14 cellular contexts compared by ENCODE assay signal in the genomic region with DNA sequence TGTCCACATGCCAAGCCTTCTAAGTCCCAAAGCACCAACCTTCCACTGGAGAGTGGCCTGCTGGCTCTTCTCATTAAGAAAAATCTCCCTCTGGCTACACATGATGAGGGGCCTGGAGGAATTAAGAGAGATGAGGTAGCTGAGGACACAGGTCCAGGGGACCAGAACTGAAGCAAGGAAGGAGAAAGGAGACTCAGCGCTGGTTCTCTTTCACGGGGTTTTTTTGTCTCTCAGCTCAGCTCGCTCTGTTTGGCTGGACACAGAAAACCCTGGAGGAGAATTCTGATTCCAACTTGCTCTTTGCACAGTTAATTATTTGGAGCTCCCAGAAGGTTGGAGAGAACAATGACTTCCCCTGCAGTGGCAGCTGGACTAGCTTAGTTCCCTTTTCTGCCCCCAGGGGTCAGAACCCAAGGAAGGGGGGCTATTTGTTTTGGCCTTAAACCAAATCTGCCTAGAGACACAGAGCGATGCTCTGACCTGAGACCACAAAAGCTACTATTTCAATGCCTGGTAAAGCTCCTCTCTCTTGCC.
DNase-seq lines count a peak whose midpoint lies in the region; ATAC-seq and TF ChIP-seq lines count a peak whose summit lies in the region.
"Had no signal": no experiment of that assay in that cellular context is flagged by ENCODE, and none has a peak within 500 bp of the region (broad histone marks: within the 10 kb centered on the region; RNA-seq: fewer than 3 reads in every experiment).

No MANE protein-coding gene starts in this region.

- H3F3A ChIP-seq in neural progenitor cell (ENCODE audit: low read depth) = peaks cover 26% of the 10 kb centered on the region

- H3K4me1 Mint-ChIP-seq in neural progenitor cell = peaks cover 32% of the 10 kb centered on the region
- H3K4me1 Mint-ChIP-seq: activated B cell treated with CpG ODN at 0.5 μM for 24 hours; activated naive CD8-positive, alpha-beta T cell treated with anti-CD3 and anti-CD28 coated beads, Interleukin-2, amount 10 ng/mL, durations not matched to agents 7 days and 5 days; stimulated activated naive CD8-positive, alpha-beta T cell treated with anti-CD3 and anti-CD28 coated beads, Interleukin-15, amount 100 ng/mL, for 72 hours had no signal

- H3K4me1 ChIP-seq in neural progenitor cell = peaks cover 19% of the 10 kb centered on the region

- no peaks in the 10 kb centered on the region for H3K9me3 Mint-ChIP-seq in neural progenitor cell
- H3K9me3 Mint-ChIP-seq: activated B cell treated with CpG ODN at 0.5 μM for 24 hours; stimulated activated naive CD8-positive, alpha-beta T cell treated with anti-CD3 and anti-CD28 coated beads, Interleukin-15, amount 100 ng/mL, for 72 hours had no signal

- H3K4me3 ChIP-seq in neural progenitor cell (no peak overlapping the region), MG63 (no peak overlapping the region)

- H2AFZ ChIP-seq in neural progenitor cell (replicated peaks) = no peak overlapping the region

- no peak overlapping the region for H3K9ac ChIP-seq in neural progenitor cell

- DNase-seq in NCI-H146 (lab: John Stamatoyannopoulos, UW) (peak; percentile 98), brain pericyte (ENCODE audit: low read depth, low spot score) (peak; percentile 73), neural progenitor cell (ENCODE audit: low spot score) (peak; percentile 91), CD1c-positive myeloid dendritic cell (ENCODE audit: extremely low spot score) (no peak), MG63 (no peak)
- DNase-seq in activated CD4-positive, CD25-positive, alpha-beta regulatory T cell (lab: John Stamatoyannopoulos, UW) = no peak
- DNase-seq: activated B cell treated with CpG ODN at 0.5 μM for 24 hours; activated naive CD8-positive, alpha-beta T cell treated with anti-CD3 and anti-CD28 coated beads, Interleukin-2, amount 10 ng/mL, durations not matched to agents 7 days and 5 days; Calu3; left colon; NK-92 treated with Interleukin-12 subunit alpha and Interleukin-12 subunit beta, amount 100 ng/mL, for 24 hours; stimulated activated naive CD8-positive, alpha-beta T cell treated with anti-CD3 and anti-CD28 coated beads, Interleukin-15, amount 100 ng/mL, for 72 hours had no signal

- H3K9me3 ChIP-seq in neural progenitor cell (ENCODE audit: low read depth) = no peaks in the 10 kb centered on the region
- no peaks in the 10 kb centered on the region for H3K9me3 ChIP-seq in MG63

- H3K79me2 ChIP-seq in neural progenitor cell (ENCODE audit: low read depth) = no peaks in the 10 kb centered on the region

- H3K27ac Mint-ChIP-seq in neural progenitor cell = peak overlapping the region; percentile 48
- H3K27ac Mint-ChIP-seq: activated B cell treated with CpG ODN at 0.5 μM for 24 hours; activated naive CD8-positive, alpha-beta T cell treated with anti-CD3 and anti-CD28 coated beads, Interleukin-2, amount 10 ng/mL, durations not matched to agents 7 days and 5 days; stimulated activated naive CD8-positive, alpha-beta T cell treated with anti-CD3 and anti-CD28 coated beads, Interleukin-15, amount 100 ng/mL, for 72 hours had no signal

- TF ChIP-seq CTCF in neural progenitor cell (IDR thresholded peaks at IDR 0.05) = peak; percentile 54

- no peak overlapping the region for H3K4me3 Mint-ChIP-seq in neural progenitor cell
- H3K4me3 Mint-ChIP-seq: activated B cell treated with CpG ODN at 0.5 μM for 24 hours; activated naive CD8-positive, alpha-beta T cell treated with anti-CD3 and anti-CD28 coated beads, Interleukin-2, amount 10 ng/mL, durations not matched to agents 7 days and 5 days; stimulated activated naive CD8-positive, alpha-beta T cell treated with anti-CD3 and anti-CD28 coated beads, Interleukin-15, amount 100 ng/mL, for 72 hours had no signal

- peak overlapping the region; percentile 82 for H3K27ac ChIP-seq in neural progenitor cell

- ATAC-seq in GM19468 (IDR thresholded peaks at IDR 0.05; ENCODE audit: extremely low read depth, unreplicated experiment) (peak; percentile 39), GM18517 (IDR thresholded peaks at IDR 0.05; ENCODE audit: unreplicated experiment) (no peak)
- ATAC-seq: left colon; stimulated activated naive CD8-positive, alpha-beta T cell treated with anti-CD3 and anti-CD28 coated beads, Interleukin-15, amount 100 ng/mL, for 72 hours had no signal

- H3K36me3 ChIP-seq in neural progenitor cell = no peaks in the 10 kb centered on the region
- H3K36me3 ChIP-seq in MG63 = no peaks in the 10 kb centered on the region

- H4K20me1 ChIP-seq in neural progenitor cell (ENCODE audit: low read depth) = peaks cover 4% of the 10 kb centered on the region

- H3K4me2 ChIP-seq in neural progenitor cell = peak overlapping the region; percentile 65

- H3K27me3 ChIP-seq in neural progenitor cell (no peaks in the 10 kb centered on the region), MG63 (no peaks in the 10 kb centered on the region)

- no peaks in the 10 kb centered on the region for H3K36me3 Mint-ChIP-seq in neural progenitor cell
- H3K36me3 Mint-ChIP-seq: activated naive CD8-positive, alpha-beta T cell treated with anti-CD3 and anti-CD28 coated beads, Interleukin-2, amount 10 ng/mL, durations not matched to agents 7 days and 5 days had no signal

- H3K27me3 Mint-ChIP-seq in neural progenitor cell (ENCODE audit: insufficient read depth, low read depth) = no peaks in the 10 kb centered on the region
- H3K27me3 Mint-ChIP-seq: activated naive CD8-positive, alpha-beta T cell treated with anti-CD3 and anti-CD28 coated beads, Interleukin-2, amount 10 ng/mL, durations not matched to agents 7 days and 5 days; stimulated activated naive CD8-positive, alpha-beta T cell treated with anti-CD3 and anti-CD28 coated beads, Interleukin-15, amount 100 ng/mL, for 72 hours had no signal

Comparison
In these comparisons a context has a peak if more than half of its experiments do, and no peak if none do; other contexts are left out.
1. DNase-seq: peak in NCI-H146 (single experiment), brain pericyte (single experiment) and neural progenitor cell (single experiment); none in activated CD4-positive, CD25-positive, alpha-beta regulatory T cell (0 of 4), CD1c-positive myeloid dendritic cell (single experiment) and MG63 (single experiment).